In the genomic region with DNA sequence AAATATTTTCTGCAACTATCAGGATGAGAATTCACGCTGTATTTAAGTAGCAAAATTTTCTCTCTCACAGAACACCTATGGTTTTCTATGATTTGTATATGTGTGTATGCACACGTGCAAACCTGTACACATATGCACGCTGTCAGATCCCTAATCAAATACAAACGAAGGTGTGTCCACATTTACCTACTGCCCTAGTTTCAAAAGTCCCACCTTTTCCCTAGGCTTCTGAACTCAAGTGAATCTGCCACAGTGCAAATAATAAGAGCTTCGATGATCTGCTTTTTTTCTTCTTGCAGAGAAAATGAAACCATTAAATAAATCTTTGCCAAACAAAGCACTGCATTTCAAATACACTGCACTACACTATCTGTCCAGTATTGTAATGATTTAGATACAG, we compare ENCODE assay signal across 1 cellular context.
TF ChIP-seq lines count a peak whose summit lies in the region.

No MANE protein-coding gene starts in this region.

TF ChIP-seq in GM12878, 131 proteins besides CTCF, POLR2A, EP300 and RAD21 (continued from another document):
- TF ChIP-seq FOXK2 (IDR thresholded peaks at IDR 0.05) (no peak), ZBTB33 (IDR thresholded peaks at IDR 0.05) (no peak), CREM (IDR thresholded peaks at IDR 0.05; ENCODE audit: low read depth) (no peak), RCOR1 (conservative IDR thresholded peaks at IDR 0.05; ENCODE audit: low read depth, low read length) (no peak), TCF12 (IDR thresholded peaks at IDR 0.05; ENCODE audit: low read depth, low read length) (no peak), ZNF384 (IDR thresholded peaks at IDR 0.05; ENCODE audit: borderline replicate concordance, low read depth, low read length) (no peak), MYC (IDR thresholded peaks at IDR 0.05; ENCODE audit: insufficient read depth, insufficient read length, insufficient replicate concordance, low read length, severe bottlenecking) (no peak), SMAD5 (IDR thresholded peaks at IDR 0.05; ENCODE audit: low read depth) (no peak), MXI1 (IDR thresholded peaks at IDR 0.05; ENCODE audit: low read depth, low read length) (no peak), CUX1 (IDR thresholded peaks at IDR 0.05; ENCODE audit: insufficient replicate concordance, low read depth, low read length) (no peak), NFXL1 (IDR thresholded peaks at IDR 0.05; ENCODE audit: borderline replicate concordance) (no peak), JUND (IDR thresholded peaks at IDR 0.05; ENCODE audit: low read depth, low read length) (no peak)
- TF ChIP-seq, protein P1, sequence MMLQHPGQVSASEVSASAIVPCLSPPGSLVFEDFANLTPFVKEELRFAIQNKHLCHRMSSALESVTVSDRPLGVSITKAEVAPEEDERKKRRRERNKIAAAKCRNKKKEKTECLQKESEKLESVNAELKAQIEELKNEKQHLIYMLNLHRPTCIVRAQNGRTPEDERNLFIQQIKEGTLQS (IDR thresholded peaks at IDR 0.05; ENCODE audit: borderline replicate concordance, extremely low read depth, low read depth, low read length): no peak
